8 cellular contexts compared by ENCODE assay signal in genomic region chr1:90133133-90133532, GRCh38.
A peak's percentile ranks its signal among the peaks of the same experiment; 100 is the strongest.
DNase-seq lines count a peak whose midpoint lies in the region; ATAC-seq and TF ChIP-seq lines count a peak whose summit lies in the region.

No MANE protein-coding gene starts in this region.

- no peaks in the 10 kb centered on the region for H3K9me2 ChIP-seq in hepatocyte (replicated peaks; ENCODE audit: insufficient read depth)

- intact Hi-C loops in aorta (cut with DNase I) = loop anchor here in 1 of 2 donors (10.0 kb wide), 3 partner anchors 442 to 822 kb away; partner anchors contain the start of gene BARHL2

- ATAC-seq in aorta (ENCODE audit: low FRiP score) (peak; percentile 72), HG02973 (IDR thresholded peaks at IDR 0.05; ENCODE audit: unreplicated experiment) (no peak), HG02610 (IDR thresholded peaks at IDR 0.05; ENCODE audit: unreplicated experiment) (no peak), HG03439 (IDR thresholded peaks at IDR 0.05; ENCODE audit: unreplicated experiment) (no peak)

- H4K20me1 ChIP-seq in hepatocyte (ENCODE audit: insufficient read depth, poor library complexity, severe bottlenecking) = no peaks in the 10 kb centered on the region

- H3K36me3 ChIP-seq in MG63 (no peaks in the 10 kb centered on the region), hepatocyte (replicated peaks; ENCODE audit: insufficient read depth, low read depth) (no peaks in the 10 kb centered on the region), aorta (ENCODE audit: control insufficient read depth in 1 of 2, insufficient read depth in 2 of 2, low read length in 1 of 2) (no peaks in the 10 kb centered on the region)

- H3K4me3 ChIP-seq in GM12864 (ENCODE audit: low read depth, low read length) = no peak overlapping the region
- H3K4me3 ChIP-seq in MG63 = no peak overlapping the region
- H3K4me3 ChIP-seq in hepatocyte = no peak overlapping the region
- H3K4me3 ChIP-seq in aorta (ENCODE audit: low read length in 2 of 2) = no peak overlapping the region

- DNase-seq in GM12864 (ENCODE audit: low read depth) (no peak), MG63 (peak; percentile 6), SHP77 treated with DMSO at 0.1 percent for 48 hours (lab: John Stamatoyannopoulos, UW) (peak; percentile 31), hepatocyte (ENCODE audit: low spot score) (peak; percentile 63), aorta (no peak)

- H3K4me1 ChIP-seq in hepatocyte (ENCODE audit: insufficient read depth) = no peaks in the 10 kb centered on the region
- H3K4me1 ChIP-seq in aorta (ENCODE audit: control insufficient read depth in 1 of 2, insufficient read depth in 2 of 2, low read length in 2 of 2) = peaks cover 1 to 5% of the 10 kb centered on the region in 2 donors

- H3K27ac ChIP-seq in hepatocyte = no peak overlapping the region
- H3K27ac ChIP-seq in aorta (ENCODE audit: low read depth in 1 of 2, low read length in 2 of 2) = no peak overlapping the region

- TF ChIP-seq CTCF in GM12864 (IDR thresholded peaks at IDR 0.05; ENCODE audit: low read depth, low read length, missing control alignments) (peak; percentile 27), hepatocyte (IDR thresholded peaks at IDR 0.05; ENCODE audit: poor library complexity) (peak; percentile 59)

- H3K27me3 ChIP-seq in MG63 (no peaks in the 10 kb centered on the region; the same call in 1 of the 2 replicates), hepatocyte (no peaks in the 10 kb centered on the region), aorta (ENCODE audit: control insufficient read depth in 1 of 2, insufficient read depth in 2 of 2, low read length in 1 of 2) (no peaks in the 10 kb centered on the region)

- 29% methylated on average over 2 of the region's 2 CpGs for WGBS in hepatocyte (ENCODE audit: low lambda C conversion rate, missing lambda C conversion rate)
- WGBS in aorta, 2 donors = 0% methylated on average over 2 of the region's 2 CpGs

- H3K4me2 ChIP-seq in hepatocyte = no peak overlapping the region

- no peak overlapping the region for H2AFZ ChIP-seq in hepatocyte

- no peaks in the 10 kb centered on the region for H3K79me2 ChIP-seq in hepatocyte

- no peaks in the 10 kb centered on the region for H3K9me3 ChIP-seq in MG63
- no peaks in the 10 kb centered on the region for H3K9me3 ChIP-seq in hepatocyte (ENCODE audit: low read depth)
- no peaks in the 10 kb centered on the region for H3K9me3 ChIP-seq in aorta (ENCODE audit: control insufficient read depth, low read length)

Comparison
In these comparisons a context has a peak if more than half of its experiments do, and no peak if none do; other contexts are left out.
1. DNase-seq: peak in MG63 (single experiment), SHP77 treated with DMSO at 0.1 percent for 48 hours (single experiment) and hepatocyte (single experiment); none in GM12864 (single experiment) and aorta (0 of 2).